ENCODE assay signal across 7 cellular contexts in genomic region chr3:19543212-19543841, GRCh38.
A peak's percentile ranks its signal among the peaks of the same experiment; 100 is the strongest.
DNase-seq lines count a peak whose midpoint lies in the region; ATAC-seq, FAIRE-seq and TF ChIP-seq lines count a peak whose summit lies in the region.

No MANE protein-coding gene starts in this region.

- no peaks in the 10 kb centered on the region for H3K27me3 Mint-ChIP-seq in activated CD4-positive, alpha-beta memory T cell treated with anti-CD3 and anti-CD28 coated beads for 36 hours

- POLR2A ChIA-PET in activated CD4-positive, alpha-beta memory T cell treated with anti-CD3 and anti-CD28 coated beads for 36 hours (lab: Charles Lee): no interaction called here

- H3K36me3 Mint-ChIP-seq in activated CD4-positive, alpha-beta memory T cell treated with anti-CD3 and anti-CD28 coated beads for 36 hours: no peaks in the 10 kb centered on the region

- DNase-seq in GM12891 (ENCODE audit: insufficient read length, low spot score) (no peak), RKO (ENCODE audit: low spot score) (peak; percentile 61), inferior parietal cortex (ENCODE audit: extremely low spot score) (peak; percentile 48), occipital lobe (lab: John Stamatoyannopoulos, UW) (no peak)
- no peak for DNase-seq in activated CD4-positive, alpha-beta memory T cell treated with anti-CD3 and anti-CD28 coated beads for 36 hours

- peak; percentile 66 for FAIRE-seq in GM12891 (lab: Jason Lieb, UNC)

- H3K4me3 Mint-ChIP-seq in activated CD4-positive, alpha-beta memory T cell treated with anti-CD3 and anti-CD28 coated beads for 36 hours: no peak overlapping the region

- ATAC-seq in GM21447 (IDR thresholded peaks at IDR 0.05; ENCODE audit: unreplicated experiment) (peak; percentile 39), HG03521 (IDR thresholded peaks at IDR 0.05; ENCODE audit: unreplicated experiment) (peak; percentile 51)

- H3K4me1 Mint-ChIP-seq in activated CD4-positive, alpha-beta memory T cell treated with anti-CD3 and anti-CD28 coated beads for 36 hours (ENCODE audit: low read depth): no peaks in the 10 kb centered on the region

- no peaks in the 10 kb centered on the region for H3K9me3 Mint-ChIP-seq in activated CD4-positive, alpha-beta memory T cell treated with anti-CD3 and anti-CD28 coated beads for 36 hours

- no peak for TF ChIP-seq POLR2A in GM12891 (IDR thresholded peaks at IDR 0.05; ENCODE audit: low read depth, low read length)

- intact Hi-C loops in activated CD4-positive, alpha-beta memory T cell treated with anti-CD3 and anti-CD28 coated beads for 36 hours (cut with micrococcal nuclease): loop anchor here (2.0 kb wide), 2 partner anchors 195 to 497 kb away; no protein-coding TSS in a partner anchor

- CTCF ChIA-PET in activated CD4-positive, alpha-beta memory T cell treated with anti-CD3 and anti-CD28 coated beads for 36 hours (lab: Charles Lee): no interaction called here

- no peak overlapping the region for H3K27ac Mint-ChIP-seq in activated CD4-positive, alpha-beta memory T cell treated with anti-CD3 and anti-CD28 coated beads for 36 hours

TF ChIP-seq in GM12891, 5 proteins besides CTCF, POLR2A, EP300 and RAD21:
- TF ChIP-seq SPI1 (IDR thresholded peaks at IDR 0.05; ENCODE audit: low read depth, low read length) (no peak), TAF1 (IDR thresholded peaks at IDR 0.05; ENCODE audit: low read depth, low read length) (no peak), POU2F2 (IDR thresholded peaks at IDR 0.05; ENCODE audit: low read depth, low read length) (no peak), POLR2AphosphoS5 (IDR thresholded peaks at IDR 0.05; ENCODE audit: low read depth, low read length) (no peak), PAX5 (IDR thresholded peaks at IDR 0.05; ENCODE audit: insufficient read depth, low read length, severe bottlenecking) (no peak)

Comparison
In these comparisons a context has a peak if more than half of its experiments do, and no peak if none do; other contexts are left out.
1. DNase-seq: peak in RKO (single experiment) and inferior parietal cortex (single experiment); none in GM12891 (single experiment), occipital lobe (single experiment) and activated CD4-positive, alpha-beta memory T cell treated with anti-CD3 and anti-CD28 coated beads for 36 hours (single experiment).